Comparison of ENCODE assay signal across 8 cellular contexts in the genomic region with DNA sequence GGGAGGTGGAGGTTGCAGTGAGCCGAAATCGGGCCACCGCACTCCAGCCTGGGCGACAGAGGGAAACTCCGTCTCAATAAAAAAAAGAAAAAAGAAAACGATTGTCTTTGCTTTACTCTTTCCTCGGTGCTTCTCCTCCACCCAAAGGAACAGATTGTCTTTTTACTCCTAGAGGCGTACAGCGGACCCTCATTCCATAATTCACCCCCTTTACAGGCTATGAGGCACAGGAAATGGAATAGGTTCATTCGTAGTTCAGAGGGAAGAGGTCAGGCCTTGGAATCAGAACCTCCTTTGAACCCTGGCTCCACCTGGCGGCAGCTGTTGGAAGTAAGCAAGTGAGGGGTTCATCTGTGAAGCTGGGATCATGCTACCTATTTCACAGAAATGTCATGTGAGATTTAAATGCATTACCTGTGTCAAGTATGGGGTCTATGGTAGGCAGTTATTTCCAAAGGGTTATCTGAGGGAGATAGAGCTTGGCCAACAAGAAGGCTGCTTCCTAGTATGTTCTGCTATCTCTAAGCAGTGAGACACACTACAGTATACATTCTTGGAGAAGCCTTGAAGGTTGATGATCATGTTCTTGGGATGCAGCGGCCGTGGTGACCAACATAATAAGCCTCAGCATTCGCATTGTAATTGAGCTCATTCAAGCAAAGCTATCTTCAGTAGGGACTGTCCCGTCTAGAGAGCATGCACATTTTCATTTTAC.
DNase-seq lines count a peak whose midpoint lies in the region; ATAC-seq and TF ChIP-seq lines count a peak whose summit lies in the region.

No MANE protein-coding gene starts in this region.

- ATAC-seq in GM21528 (IDR thresholded peaks at IDR 0.05; ENCODE audit: low FRiP score, unreplicated experiment), result peak; percentile 55
- no peak for ATAC-seq in GM18861 (IDR thresholded peaks at IDR 0.05; ENCODE audit: unreplicated experiment)

- in situ Hi-C loops in T47D (cut with HindIII; ENCODE audit: low pct_unique_long_range_greater_than_20kb, low sequenced_read_pairs), result loop anchor here (25.0 kb wide), 1 partner anchor 191 kb away; the partner anchor contains the start of genes DCTPP1 and SEPHS2

- DNase-seq in AG09309 (ENCODE audit: low read depth) (no peak), NCI-H2171 treated with DMSO at 0.1 percent for 48 hours (lab: John Stamatoyannopoulos, UW) (peak; percentile 82), T47D (ENCODE audit: low read depth in 1 of 2, low spot score in 1 of 2) (peak; percentile 48 to 87), kidney tubule cell (ENCODE audit: low spot score) (peak; percentile 76)
- DNase-seq in stimulated activated CD4-positive, alpha-beta T cell treated with anti-CD3 and anti-CD28 coated beads, Interleukin-1b, Interleukin-23, amount 100 ng/mL, for 24 hours (ENCODE audit: low read depth in 4 of 4, low spot score in 1 of 4), result peak; percentile 83 to 91 (median 85)

- TF ChIP-seq CTCF in AG09309 (IDR thresholded peaks at IDR 0.05; ENCODE audit: control insufficient read depth, insufficient read depth, low read depth, low read length, missing control alignments), result peak; percentile 91
- peak; percentile 79 for TF ChIP-seq CTCF in VCaP (conservative IDR thresholded peaks at IDR 0.05)

- no peak overlapping the region for H3K27ac ChIP-seq in VCaP

- no peak overlapping the region for H3K4me3 ChIP-seq in AG09309 (ENCODE audit: control insufficient read depth, low read depth, low read length)
